16 cellular contexts compared by ENCODE assay signal in genomic region chr13:41005709-41006108, GRCh38. TPM values are rescaled to one million over a fixed set of nuclear protein-coding genes. Genes with fewer than 3 reads are reported as not detected.
A peak's percentile ranks its signal among the peaks of the same experiment; 100 is the strongest.
DNase-seq lines count a peak whose midpoint lies in the region; ATAC-seq and TF ChIP-seq lines count a peak whose summit lies in the region.
"Had no signal": no experiment of that assay in that cellular context is flagged by ENCODE, and none has a peak within 500 bp of the region (broad histone marks: within the 10 kb centered on the region; RNA-seq: fewer than 3 reads in every experiment).

No MANE protein-coding gene starts in this region.

- H3K27ac Mint-ChIP-seq in activated T-helper 17 cell treated with anti-CD3 and anti-CD28 coated beads, Interleukin-2, amount 50 U/mL, for 72 hours: peak overlapping the region; percentile 90

- H3K4me1 ChIP-seq in BLaER1 (peaks cover 77% of the 10 kb centered on the region), mucosa of rectum (ENCODE audit: control insufficient read depth in 2 of 2, insufficient read depth in 2 of 2, low read length in 2 of 2) (peaks cover 50 to 56% of the 10 kb centered on the region in 2 donors)

- peak overlapping the region; percentile 73 for H3K4me3 Mint-ChIP-seq in activated T-helper 17 cell treated with anti-CD3 and anti-CD28 coated beads, Interleukin-2, amount 50 U/mL, for 72 hours

- TF ChIP-seq CTCF in HL-60 (IDR thresholded peaks at IDR 0.05; ENCODE audit: insufficient read depth, low read length): no peak

- peaks cover 6% of the 10 kb centered on the region; the same call in 1 of the 2 replicates for H4K20me1 ChIP-seq in BLaER1

- peak overlapping the region; percentile 86 for H3K9ac ChIP-seq in BLaER1
- H3K9ac ChIP-seq in mucosa of rectum (ENCODE audit: low read depth in 1 of 2, low read length in 2 of 2): no peak overlapping the region

- no peak for ATAC-seq in activated T-helper 17 cell treated with anti-CD3 and anti-CD28 coated beads, Interleukin-2, amount 50 U/mL, for 72 hours (replicated peaks)
- ATAC-seq in GM19351 (IDR thresholded peaks at IDR 0.05; ENCODE audit: unreplicated experiment) (no peak), HG02840 (IDR thresholded peaks at IDR 0.05; ENCODE audit: low FRiP score, unreplicated experiment) (no peak)

- no peaks in the 10 kb centered on the region for H3K27me3 ChIP-seq in BLaER1
- H3K27me3 ChIP-seq in HL-60 (ENCODE audit: insufficient read depth, poor library complexity, severe bottlenecking): no peaks in the 10 kb centered on the region
- no peaks in the 10 kb centered on the region for H3K27me3 ChIP-seq in mucosa of rectum (ENCODE audit: control insufficient read depth in 2 of 2, insufficient read depth in 2 of 2, low read length in 2 of 2)
- H3K27me3 ChIP-seq: tibial artery had no signal

- H3K9me3 ChIP-seq in BLaER1 (no peaks in the 10 kb centered on the region), mucosa of rectum (ENCODE audit: control insufficient read depth in 2 of 2, low read length in 2 of 2) (no peaks in the 10 kb centered on the region)
- H3K9me3 ChIP-seq: psoas muscle, tibial artery had no signal

- H3K4me3 ChIP-seq in BLaER1 (peak overlapping the region; percentile 58), HL-60 (replicated peaks; ENCODE audit: insufficient read depth, low read length) (no peak overlapping the region), mucosa of rectum (ENCODE audit: low read length in 2 of 2) (peak overlapping the region in 1 of 2 donors; percentile 32)
- H3K4me3 ChIP-seq: psoas muscle, tibial artery had no signal

- H3K27ac ChIP-seq in BLaER1: peak overlapping the region; percentile 99
- H3K27ac ChIP-seq in HL-60 (replicated peaks): peak overlapping the region; percentile 92
- peak overlapping the region; percentile 39 to 69 for H3K27ac ChIP-seq in mucosa of rectum (ENCODE audit: low read depth in 2 of 2, low read length in 2 of 2)
- H3K27ac ChIP-seq: psoas muscle, tibial artery had no signal

- peaks cover 40% of the 10 kb centered on the region for H3K36me3 Mint-ChIP-seq in activated T-helper 17 cell treated with anti-CD3 and anti-CD28 coated beads, Interleukin-2, amount 50 U/mL, for 72 hours (ENCODE audit: low read depth)

- DNase-seq in HL-60 (ENCODE audit: low read depth in 1 of 2, low spot score in 1 of 2) (no peak), superior temporal gyrus (ENCODE audit: extremely low spot score) (no peak), middle frontal gyrus (ENCODE audit: extremely low spot score, low spot score) (no peak)
- DNase-seq: activated CD4-positive, alpha-beta T cell treated with anti-CD3 and anti-CD28 coated beads for 1 hour; aorta; HCEC 1CT; hippocampal formation; Kasumi-1; NCI-H2227 treated with DMSO at 0.1 percent for 48 hours; psoas muscle; tibial artery had no signal

- H3K36me3 ChIP-seq in BLaER1: peaks cover 16% of the 10 kb centered on the region; the same call in 1 of the 2 replicates
- H3K36me3 ChIP-seq in mucosa of rectum (ENCODE audit: control insufficient read depth in 2 of 2, insufficient read depth in 2 of 2, low read length in 2 of 2): no peaks in the 10 kb centered on the region
- H3K36me3 ChIP-seq: tibial artery had no signal

- no peaks in the 10 kb centered on the region for H3K9me3 Mint-ChIP-seq in activated T-helper 17 cell treated with anti-CD3 and anti-CD28 coated beads, Interleukin-2, amount 50 U/mL, for 72 hours

- no peaks in the 10 kb centered on the region for H3K27me3 Mint-ChIP-seq in activated T-helper 17 cell treated with anti-CD3 and anti-CD28 coated beads, Interleukin-2, amount 50 U/mL, for 72 hours

- peaks cover 47% of the 10 kb centered on the region for H3K4me1 Mint-ChIP-seq in activated T-helper 17 cell treated with anti-CD3 and anti-CD28 coated beads, Interleukin-2, amount 50 U/mL, for 72 hours

- peak overlapping the region; percentile 87 for H3K4me2 ChIP-seq in BLaER1

RNA-seq across cellular contexts. Expression of gene ELF1, which starts 13.4 kb away (rescaled TPM):
- 10 to 100 TPM; 76.0 to 80.1 TPM for total RNA-seq in activated T-helper 17 cell treated with anti-CD3 and anti-CD28 coated beads, Interleukin-2, amount 50 U/mL, for 72 hours

RNA-seq across cellular contexts. Expression of gene WBP4, which starts 55.6 kb away (rescaled TPM):
- total RNA-seq in activated T-helper 17 cell treated with anti-CD3 and anti-CD28 coated beads, Interleukin-2, amount 50 U/mL, for 72 hours: 10 to 100 TPM in 1 of 2 donors, 1 to 10 TPM in 1; 9.7 to 10.6 TPM
